Comparison of ENCODE assay signal across 15 cellular contexts in genomic region chr1:91603409-91603808, GRCh38.
DNase-seq lines count a peak whose midpoint lies in the region; TF ChIP-seq lines count a peak whose summit lies in the region.
"Had no signal": no experiment of that assay in that cellular context is flagged by ENCODE, and none has a peak within 500 bp of the region (broad histone marks: within the 10 kb centered on the region; RNA-seq: fewer than 3 reads in every experiment).

No MANE protein-coding gene starts in this region.

- TF ChIP-seq EP300 in Ishikawa (IDR thresholded peaks at IDR 0.05; ENCODE audit: borderline replicate concordance): peak; percentile 93

- no peak for TF ChIP-seq RAD21 in Ishikawa (IDR thresholded peaks at IDR 0.05; ENCODE audit: low read depth)

- DNase-seq in activated T-cell treated with anti-CD3 and anti-CD28 coated beads, Interleukin-2, amount 50 U/mL, for 48 hours: peak; percentile 65 to 67
- DNase-seq in activated T-cell treated with anti-CD3 and anti-CD28 coated beads, Interleukin-2, amount 50 U/mL, for 1 hour: no peak
- DNase-seq in kidney glomerular epithelial cell (lab: John Stamatoyannopoulos, UW) (peak; percentile 61), T-helper 9 cell (no peak), NCI-H524 (lab: John Stamatoyannopoulos, UW) (no peak), KG1 (lab: John Stamatoyannopoulos, UW) (no peak)
- peak; percentile 74 for DNase-seq in stimulated activated CD8-positive, alpha-beta memory T cell treated with anti-CD3 and anti-CD28 coated beads, Interleukin-4, amount 100 ng/mL, for 48 hours
- DNase-seq: amygdala; caudate nucleus; CD4-positive, CD25-positive, alpha-beta regulatory T cell; DMS79 treated with DMSO at 0.1 percent for 48 hours; mammary epithelial cell; NCI-H1694; nucleus accumbens had no signal

TF ChIP-seq in Ishikawa, 13 proteins besides CTCF, POLR2A, EP300 and RAD21:
- no peak for TF ChIP-seq ZBTB7A (IDR thresholded peaks at IDR 0.05; ENCODE audit: low read depth)
- peak; percentile 72; the same call in 1 of the 2 replicates for TF ChIP-seq FOXM1 (IDR thresholded peaks at IDR 0.05; ENCODE audit: borderline replicate concordance, low read depth)
- peak; percentile 99 for TF ChIP-seq EGR1 (IDR thresholded peaks at IDR 0.05)
- TF ChIP-seq YY1 (IDR thresholded peaks at IDR 0.05; ENCODE audit: low read depth): 0 out of 2 replicates have a peak, but pooled peaks have one; percentile 56
- TF ChIP-seq TEAD4 (IDR thresholded peaks at IDR 0.05): peak; percentile 94
- TF ChIP-seq NFIC (IDR thresholded peaks at IDR 0.05): peak; percentile 93
- TF ChIP-seq TCF12 (IDR thresholded peaks at IDR 0.05; ENCODE audit: low read depth): peak; percentile 88
- no peak for TF ChIP-seq CREB1 (IDR thresholded peaks at IDR 0.05; ENCODE audit: low read depth)
- TF ChIP-seq CEBPB (IDR thresholded peaks at IDR 0.05): peak; percentile 25; the same call in 1 of the 2 replicates
- peak; percentile 78; the same call in 1 of the 2 replicates for TF ChIP-seq MAX (IDR thresholded peaks at IDR 0.05)
TF ChIP-seq in Ishikawa: peak in this region for 8.

Comparison
In these comparisons a context has a peak if more than half of its experiments do, and no peak if none do; other contexts are left out.
1. DNase-seq: peak in activated T-cell treated with anti-CD3 and anti-CD28 coated beads, Interleukin-2, amount 50 U/mL, for 48 hours (2 of 2), kidney glomerular epithelial cell (single experiment) and stimulated activated CD8-positive, alpha-beta memory T cell treated with anti-CD3 and anti-CD28 coated beads, Interleukin-4, amount 100 ng/mL, for 48 hours (single experiment); none in activated T-cell treated with anti-CD3 and anti-CD28 coated beads, Interleukin-2, amount 50 U/mL, for 1 hour (single experiment), T-helper 9 cell (single experiment), NCI-H524 (0 of 2) and KG1 (single experiment).